In genomic region chr3:136858381-136858780, GRCh38 we compare ENCODE assay signal across 22 cellular contexts. TPM values are rescaled to one million over a fixed set of nuclear protein-coding genes. Genes with fewer than 3 reads are reported as not detected.
DNase-seq lines count a peak whose midpoint lies in the region; ATAC-seq and TF ChIP-seq lines count a peak whose summit lies in the region.
"Had no signal": no experiment of that assay in that cellular context is flagged by ENCODE, and none has a peak within 500 bp of the region (broad histone marks: within the 10 kb centered on the region; RNA-seq: fewer than 3 reads in every experiment).

No MANE protein-coding gene starts in this region.

- H3K27ac ChIP-seq in OCI-LY7 (ENCODE audit: low read depth, low read length, poor library complexity, severe bottlenecking): no peak overlapping the region
- H3K27ac ChIP-seq in left lung: peak overlapping the region; percentile 30 to 61
- H3K27ac ChIP-seq: KMS-11 had no signal

- intact Hi-C loops in natural killer cell (cut with micrococcal nuclease) (no loop called here), OCI-LY7 (cut with micrococcal nuclease; ENCODE audit: unreplicated experiment) (no loop called here), left lung (cut with DNase I) (no loop called here), lower leg skin (cut with DNase I; ENCODE audit: low total_unique reads) (no loop called here)
- intact Hi-C loops in activated CD4-positive, alpha-beta T cell treated with anti-CD3 and anti-CD28 coated beads for 36 hours (cut with DNase I, micrococcal nuclease): no loop called here

- no peak for TF ChIP-seq CTCF in natural killer cell (IDR thresholded peaks at IDR 0.05)
- no peak for TF ChIP-seq CTCF in OCI-LY7 (conservative IDR thresholded peaks at IDR 0.05; ENCODE audit: low read length)
- TF ChIP-seq CTCF in left lung (IDR thresholded peaks at IDR 0.05): no peak
- TF ChIP-seq CTCF in lower leg skin (IDR thresholded peaks at IDR 0.05): no peak

- CTCF ChIA-PET in OCI-LY7 (lab: Charles Lee; ENCODE audit: unreplicated experiment): no interaction called here
- CTCF ChIA-PET in activated CD4-positive, alpha-beta T cell treated with anti-CD3 and anti-CD28 coated beads for 36 hours (lab: Charles Lee): interaction anchor here (0.8 to 1.6 kb wide), 3 partner anchors 19 to 156 kb away, joined by 3 to 4 read pairs (median 4); no protein-coding TSS in a partner anchor

- peak overlapping the region; percentile 22 for H3K4me3 Mint-ChIP-seq in natural killer cell
- no peak overlapping the region for H3K4me3 Mint-ChIP-seq in natural killer cell treated with Interleukin-12 subunit alpha and Interleukin-12 subunit beta and Interleukin-15 and Interleukin-18, amount 100 ng/mL, for 72 hours
- no peak overlapping the region for H3K4me3 Mint-ChIP-seq in activated CD4-positive, alpha-beta T cell treated with anti-CD3 and anti-CD28 coated beads for 36 hours
- H3K4me3 Mint-ChIP-seq: central memory CD8-positive, alpha-beta T cell; H9; type B pancreatic cell had no signal

- no peaks in the 10 kb centered on the region for H3K27me3 ChIP-seq in left lung

- no peak overlapping the region for H2AFZ ChIP-seq in OCI-LY7 (ENCODE audit: low read length)

- ATAC-seq in natural killer cell (no peak), left lung (no peak), HG03342 (IDR thresholded peaks at IDR 0.05; ENCODE audit: unreplicated experiment) (no peak)
- no peak for ATAC-seq in natural killer cell treated with Interleukin-12 subunit alpha and Interleukin-12 subunit beta and Interleukin-15 and Interleukin-18, amount 100 ng/mL, for 72 hours
- no peak for ATAC-seq in activated CD4-positive, alpha-beta T cell treated with anti-CD3 and anti-CD28 coated beads for 36 hours
- ATAC-seq: GM12878, Panc1 had no signal

- no peaks in the 10 kb centered on the region for H3K27me3 Mint-ChIP-seq in natural killer cell (ENCODE audit: low read depth in 2 of 2)
- no peaks in the 10 kb centered on the region for H3K27me3 Mint-ChIP-seq in natural killer cell treated with Interleukin-12 subunit alpha and Interleukin-12 subunit beta and Interleukin-15 and Interleukin-18, amount 100 ng/mL, for 72 hours
- H3K27me3 Mint-ChIP-seq in activated CD4-positive, alpha-beta T cell treated with anti-CD3 and anti-CD28 coated beads for 36 hours: no peaks in the 10 kb centered on the region
- H3K27me3 Mint-ChIP-seq: central memory CD8-positive, alpha-beta T cell; type B pancreatic cell had no signal

- H3K4me3 ChIP-seq in OCI-LY7 (ENCODE audit: low read depth, low read length, poor library complexity, severe bottlenecking): no peak overlapping the region
- no peak overlapping the region for H3K4me3 ChIP-seq in left lung
- H3K4me3 ChIP-seq in lower leg skin (ENCODE audit: low read depth, poor library complexity, severe bottlenecking): no peak overlapping the region
- H3K4me3 ChIP-seq: GM12878 had no signal

- peaks cover 5% of the 10 kb centered on the region for H3K36me3 Mint-ChIP-seq in natural killer cell
- H3K36me3 Mint-ChIP-seq in natural killer cell treated with Interleukin-12 subunit alpha and Interleukin-12 subunit beta and Interleukin-15 and Interleukin-18, amount 100 ng/mL, for 72 hours: peaks cover 13% of the 10 kb centered on the region
- H3K36me3 Mint-ChIP-seq in activated CD4-positive, alpha-beta T cell treated with anti-CD3 and anti-CD28 coated beads for 36 hours (ENCODE audit: low read depth): peaks cover 37% of the 10 kb centered on the region

- POLR2A ChIA-PET in OCI-LY7 (lab: Charles Lee): interaction anchor here (0.6 to 1.5 kb wide), 5 partner anchors 18 to 506 kb away, joined by 3 to 7 read pairs (median 5); no protein-coding TSS in a partner anchor
- POLR2A ChIA-PET in activated CD4-positive, alpha-beta T cell treated with anti-CD3 and anti-CD28 coated beads for 36 hours (lab: Charles Lee): no interaction called here

- H3K4me1 Mint-ChIP-seq in natural killer cell: peaks cover 45 to 48% of the 10 kb centered on the region in 2 donors
- peaks cover 34 to 36% of the 10 kb centered on the region in 2 donors for H3K4me1 Mint-ChIP-seq in natural killer cell treated with Interleukin-12 subunit alpha and Interleukin-12 subunit beta and Interleukin-15 and Interleukin-18, amount 100 ng/mL, for 72 hours (ENCODE audit: low read depth in 2 of 2)
- peaks cover 27% of the 10 kb centered on the region for H3K4me1 Mint-ChIP-seq in activated CD4-positive, alpha-beta T cell treated with anti-CD3 and anti-CD28 coated beads for 36 hours

- H3K4me1 ChIP-seq in OCI-LY7 (ENCODE audit: insufficient read depth, low read length, poor library complexity, severe bottlenecking): peaks cover 32% of the 10 kb centered on the region
- peaks cover 0 to 43% of the 10 kb centered on the region in 2 donors for H3K4me1 ChIP-seq in left lung

- H4K20me1 ChIP-seq in OCI-LY7 (ENCODE audit: insufficient read depth, low read length): peaks cover 6% of the 10 kb centered on the region

- BruUV-seq in OCI-LY7 (replicated peaks; lab: Mats Ljungman, UMichigan): no TSS peak

- no peaks in the 10 kb centered on the region for H3K9me3 Mint-ChIP-seq in natural killer cell
- no peaks in the 10 kb centered on the region for H3K9me3 Mint-ChIP-seq in natural killer cell treated with Interleukin-12 subunit alpha and Interleukin-12 subunit beta and Interleukin-15 and Interleukin-18, amount 100 ng/mL, for 72 hours
- H3K9me3 Mint-ChIP-seq in activated CD4-positive, alpha-beta T cell treated with anti-CD3 and anti-CD28 coated beads for 36 hours (ENCODE audit: low read depth): no peaks in the 10 kb centered on the region
- H3K9me3 Mint-ChIP-seq: central memory CD8-positive, alpha-beta T cell; H9; type B pancreatic cell had no signal

- H3K4me2 ChIP-seq in OCI-LY7 (ENCODE audit: low read length): peak overlapping the region; percentile 2; the same call in 1 of the 2 replicates
- H3K4me2 ChIP-seq: KMS-11, SK-N-SH had no signal

- no peak for DNase-seq in natural killer cell
- DNase-seq in natural killer cell treated with Interleukin-12 subunit alpha and Interleukin-12 subunit beta and Interleukin-15 and Interleukin-18, amount 100 ng/mL, for 72 hours (ENCODE audit: low spot score): no peak
- DNase-seq in OCI-LY7 (ENCODE audit: low spot score): no peak
- DNase-seq in left lung: no peak
- no peak for DNase-seq in COLO829 (ENCODE audit: low spot score)
- DNase-seq in lower leg skin (ENCODE audit: low spot score in 2 of 2): no peak
- DNase-seq in activated CD4-positive, alpha-beta T cell treated with anti-CD3 and anti-CD28 coated beads for 36 hours: no peak
- DNase-seq: activated CD4-positive, alpha-beta T cell treated with anti-CD3 and anti-CD28 coated beads, Interleukin-2, amount 50 U/mL, for 4 hours; activated naive CD4-positive, alpha-beta T cell treated with Interleukin-2 at 50 U/mL for 16 hours; activated T-cell treated with anti-CD3 and anti-CD28 coated beads, Interleukin-2, amount 50 U/mL, for 1 hour; Caco-2; H9; NCI-H1417 treated with DMSO at 0.1 percent for 48 hours; NCI-H69; SK-N-SH; stimulated activated naive CD4-positive, alpha-beta T cell treated with Interleukin-2 at 50 U/mL for 16 hours had no signal

- no peak overlapping the region for H3K27ac Mint-ChIP-seq in natural killer cell
- H3K27ac Mint-ChIP-seq in natural killer cell treated with Interleukin-12 subunit alpha and Interleukin-12 subunit beta and Interleukin-15 and Interleukin-18, amount 100 ng/mL, for 72 hours: no peak overlapping the region
- H3K27ac Mint-ChIP-seq in activated CD4-positive, alpha-beta T cell treated with anti-CD3 and anti-CD28 coated beads for 36 hours: no peak overlapping the region
- H3K27ac Mint-ChIP-seq: H9, type B pancreatic cell had no signal

- peaks cover 47% of the 10 kb centered on the region for H3K36me3 ChIP-seq in OCI-LY7 (ENCODE audit: insufficient read depth, low read length)
- no peaks in the 10 kb centered on the region for H3K36me3 ChIP-seq in left lung

- no peak for TF ChIP-seq POLR2A in lower leg skin (IDR thresholded peaks at IDR 0.05)

- no peaks in the 10 kb centered on the region for H3K9me2 ChIP-seq in OCI-LY7 (ENCODE audit: insufficient read depth, low read length)
- H3K9me2 ChIP-seq: SK-N-SH had no signal

- H3K79me2 ChIP-seq in OCI-LY7 (ENCODE audit: insufficient read depth, low read depth, low read length): peaks cover 28% of the 10 kb centered on the region

- H3K9me3 ChIP-seq in OCI-LY7 (ENCODE audit: low read length) (peaks cover 11% of the 10 kb centered on the region; the same call in 1 of the 2 replicates), left lung (no peaks in the 10 kb centered on the region)
- H3K9me3 ChIP-seq: Caco-2, SK-N-SH had no signal

RNA-seq across cellular contexts. Expression of gene NCK1, which starts 3.6 kb away (rescaled TPM):
- 10 to 100 TPM; 61.2 to 77.9 (median 69.5) TPM for total RNA-seq in natural killer cell
- total RNA-seq in natural killer cell treated with Interleukin-12 subunit alpha and Interleukin-12 subunit beta and Interleukin-15 and Interleukin-18, amount 100 ng/mL, for 72 hours: 10 to 100 TPM; 41.2 to 63.6 TPM
- total RNA-seq in OCI-LY7 (2014; rRNA removed; shearing (Covaris generic)): 24.9 and 35.2 TPM in 2 replicates
- 38.1 and 46.2 TPM in 2 replicates for total RNA-seq in OCI-LY7 (2022)
- total RNA-seq in left lung: 10 to 100 TPM; 31.9 to 51.7 TPM
- 10 to 100 TPM; 53.1 to 74.0 (median 61.6) TPM for total RNA-seq in lower leg skin
- total RNA-seq in activated CD4-positive, alpha-beta T cell treated with anti-CD3 and anti-CD28 coated beads for 36 hours: 10 to 100 TPM; 30.4 to 31.9 TPM

RNA-seq across cellular contexts. Expression of gene SLC35G2, which starts 39.5 kb away (rescaled TPM):
- total RNA-seq in natural killer cell (under 1 TPM in 1 of 3 donors, not detected in 2; 0.33 TPM), OCI-LY7 (2022) (0.40 and 0.59 TPM in 2 replicates), left lung (1 to 10 TPM; 4.1 to 5.9 TPM), lower leg skin (1 to 10 TPM; 1.6 to 4.1 (median 2.6) TPM)
- total RNA-seq in natural killer cell treated with Interleukin-12 subunit alpha and Interleukin-12 subunit beta and Interleukin-15 and Interleukin-18, amount 100 ng/mL, for 72 hours: 1 to 10 TPM in 1 of 2 donors, under 1 TPM in 1; 0.76 to 2.1 TPM
- total RNA-seq in OCI-LY7 (2014; rRNA removed; shearing (Covaris generic)): 0.13 TPM in 1 of 2 replicates, not detected in the other
- total RNA-seq in activated CD4-positive, alpha-beta T cell treated with anti-CD3 and anti-CD28 coated beads for 36 hours: 1 to 10 TPM; 1.7 to 2.0 TPM
